In genomic region chr20:54103067-54103761, GRCh38 we compare ENCODE assay signal across 1 cellular context.
TF ChIP-seq lines count a peak whose summit lies in the region.

No MANE protein-coding gene starts in this region.

TF ChIP-seq in H1, 55 proteins besides CTCF, POLR2A, EP300 and RAD21 (continued from another document):
- no peak for TF ChIP-seq CHD7 (IDR thresholded peaks at IDR 0.05; ENCODE audit: insufficient replicate concordance, low read length)
- no peak for TF ChIP-seq SAP30 (IDR thresholded peaks at IDR 0.05; ENCODE audit: insufficient read depth, insufficient replicate concordance, low read length)
- TF ChIP-seq TAF1 (IDR thresholded peaks at IDR 0.05; ENCODE audit: low read depth, low read length), result no peak
- no peak for TF ChIP-seq SRF (IDR thresholded peaks at IDR 0.05; ENCODE audit: low read depth, low read length)
- no peak for TF ChIP-seq HDAC6 (IDR thresholded peaks at IDR 0.05; ENCODE audit: low read depth, low read length)
